Comparison of ENCODE assay signal across 12 cellular contexts in the genomic region with DNA sequence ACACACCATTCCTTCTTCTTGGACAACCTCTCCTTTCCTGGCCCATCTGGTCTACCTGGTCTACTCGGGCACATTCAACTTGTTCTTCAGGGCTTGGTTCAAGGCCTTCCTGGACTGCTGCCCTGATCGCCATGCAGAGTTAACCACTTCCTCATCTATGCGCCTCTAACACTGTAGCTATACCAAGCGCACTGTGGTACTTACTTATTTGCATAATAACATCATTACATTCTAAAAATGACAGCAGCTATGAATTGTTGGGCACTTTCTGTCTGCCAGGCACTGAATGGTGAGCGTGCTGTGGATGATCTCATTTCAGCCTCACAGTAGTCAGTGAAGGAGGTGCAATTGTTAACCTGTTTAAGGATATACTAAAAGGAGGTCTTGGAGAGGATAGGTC.
DNase-seq lines count a peak whose midpoint lies in the region; ATAC-seq and TF ChIP-seq lines count a peak whose summit lies in the region.
"Had no signal": no experiment of that assay in that cellular context is flagged by ENCODE, and none has a peak within 500 bp of the region (broad histone marks: within the 10 kb centered on the region; RNA-seq: fewer than 3 reads in every experiment).

No MANE protein-coding gene starts in this region.

- no peak for TF ChIP-seq CTCF in GM12865 (IDR thresholded peaks at IDR 0.05; ENCODE audit: insufficient read depth, low read depth, low read length, missing control alignments)

- ATAC-seq in GM19351 (IDR thresholded peaks at IDR 0.05; ENCODE audit: unreplicated experiment): peak; percentile 86
- ATAC-seq in HG03439 (IDR thresholded peaks at IDR 0.05; ENCODE audit: unreplicated experiment): peak; percentile 61
- ATAC-seq in GM21526 (IDR thresholded peaks at IDR 0.05; ENCODE audit: low FRiP score, unreplicated experiment): no peak

- H3K4me1 ChIP-seq in effector memory CD4-positive, alpha-beta T cell (ENCODE audit: control insufficient read depth, insufficient read depth, low read length, poor library complexity, severe bottlenecking): peaks cover 9% of the 10 kb centered on the region

- H3K27me3 ChIP-seq in effector memory CD4-positive, alpha-beta T cell (replicated peaks; ENCODE audit: control insufficient read depth, insufficient read depth, low read length, poor library complexity, severe bottlenecking): no peaks in the 10 kb centered on the region

- H3K9me3 ChIP-seq in effector memory CD4-positive, alpha-beta T cell (ENCODE audit: control insufficient read depth, low read length): no peaks in the 10 kb centered on the region

- no peak for TF ChIP-seq POLR2A in erythroblast (IDR thresholded peaks at IDR 0.05; ENCODE audit: low read length)

- H3K27ac ChIP-seq in effector memory CD4-positive, alpha-beta T cell (ENCODE audit: insufficient read depth, low read length, poor library complexity, severe bottlenecking): no peak overlapping the region
- H3K27ac ChIP-seq: C4-2B, esophagus squamous epithelium had no signal

- no peak overlapping the region for H3K4me3 ChIP-seq in GM12865 (ENCODE audit: low read depth, low read length)
- no peak overlapping the region for H3K4me3 ChIP-seq in effector memory CD4-positive, alpha-beta T cell (ENCODE audit: insufficient read depth, low read depth, low read length, poor library complexity, severe bottlenecking)
- H3K4me3 ChIP-seq: esophagus squamous epithelium had no signal

- H3K36me3 ChIP-seq in effector memory CD4-positive, alpha-beta T cell (ENCODE audit: control insufficient read depth, insufficient read depth, low read length): no peaks in the 10 kb centered on the region
- H3K36me3 ChIP-seq: esophagus squamous epithelium had no signal

- DNase-seq in GM12865 (ENCODE audit: low read depth): peak; percentile 40
- peak; percentile 21 for DNase-seq in RPMI8226
- DNase-seq in effector memory CD4-positive, alpha-beta T cell: no peak
- DNase-seq in erythroblast (lab: John Stamatoyannopoulos, UW): no peak
- no peak for DNase-seq in NCI-H1105 treated with DMSO at 0.1 percent for 48 hours (lab: John Stamatoyannopoulos, UW)
- DNase-seq: activated gamma-delta T cell, esophagus squamous epithelium, NCI-H1436 treated with DMSO at 0.1 percent for 48 hours had no signal

Comparison
In these comparisons a context has a peak if more than half of its experiments do, and no peak if none do; other contexts are left out.
1. DNase-seq: peak in GM12865 (single experiment) and RPMI8226 (single experiment); none in effector memory CD4-positive, alpha-beta T cell (0 of 3), erythroblast (0 of 2) and NCI-H1105 treated with DMSO at 0.1 percent for 48 hours (single experiment).